ENCODE assay signal across 1 cellular context in genomic region chr10:69220041-69220451, GRCh38.
TF ChIP-seq lines count a peak whose summit lies in the region.

Gene HKDC1 (plus strand): TSS chr10:69220332. CDS start chr10:69220436, 104 bp downstream.

TF ChIP-seq in HepG2, 621 proteins besides CTCF, POLR2A, EP300 and RAD21:
- TF ChIP-seq DNMT3B (CRISPR knock-in tag; conservative IDR thresholded peaks at IDR 0.05) = 0 out of 2 replicates have a peak, but pooled peaks have one; percentile 15
- TF ChIP-seq ZSCAN31 (CRISPR knock-in tag; IDR thresholded peaks at IDR 0.05; ENCODE audit: low read depth) = no peak
- TF ChIP-seq ZFP82 (CRISPR knock-in tag; IDR thresholded peaks at IDR 0.05; ENCODE audit: borderline replicate concordance) = 0 out of 2 replicates have a peak, but pooled peaks have one; percentile 16
- peak; percentile 86 for TF ChIP-seq POLR2G (IDR thresholded peaks at IDR 0.05; ENCODE audit: low read depth, low read length)
- TF ChIP-seq BORCS8-MEF2B (CRISPR knock-in tag; IDR thresholded peaks at IDR 0.05) = no peak
- 0 out of 2 replicates have a peak, but pooled peaks have one; percentile 26 for TF ChIP-seq HIC2 (CRISPR knock-in tag; IDR thresholded peaks at IDR 0.05; ENCODE audit: low read depth)
- TF ChIP-seq, protein P1, sequence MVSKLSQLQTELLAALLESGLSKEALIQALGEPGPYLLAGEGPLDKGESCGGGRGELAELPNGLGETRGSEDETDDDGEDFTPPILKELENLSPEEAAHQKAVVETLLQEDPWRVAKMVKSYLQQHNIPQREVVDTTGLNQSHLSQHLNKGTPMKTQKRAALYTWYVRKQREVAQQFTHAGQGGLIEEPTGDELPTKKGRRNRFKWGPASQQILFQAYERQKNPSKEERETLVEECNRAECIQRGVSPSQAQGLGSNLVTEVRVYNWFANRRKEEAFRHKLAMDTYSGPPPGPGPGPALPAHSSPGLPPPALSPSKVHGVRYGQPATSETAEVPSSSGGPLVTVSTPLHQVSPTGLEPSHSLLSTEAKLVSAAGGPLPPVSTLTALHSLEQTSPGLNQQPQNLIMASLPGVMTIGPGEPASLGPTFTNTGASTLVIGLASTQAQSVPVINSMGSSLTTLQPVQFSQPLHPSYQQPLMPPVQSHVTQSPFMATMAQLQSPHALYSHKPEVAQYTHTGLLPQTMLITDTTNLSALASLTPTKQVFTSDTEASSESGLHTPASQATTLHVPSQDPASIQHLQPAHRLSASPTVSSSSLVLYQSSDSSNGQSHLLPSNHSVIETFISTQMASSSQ (IDR thresholded peaks at IDR 0.05; ENCODE audit: low read depth) = 0 out of 2 replicates have a peak, but pooled peaks have one; percentile 44
- TF ChIP-seq, protein P1 (CRISPR knock-in tag; IDR thresholded peaks at IDR 0.05; ENCODE audit: borderline replicate concordance) = 0 out of 2 replicates have a peak, but pooled peaks have one; percentile 25
- TF ChIP-seq, protein P2, sequence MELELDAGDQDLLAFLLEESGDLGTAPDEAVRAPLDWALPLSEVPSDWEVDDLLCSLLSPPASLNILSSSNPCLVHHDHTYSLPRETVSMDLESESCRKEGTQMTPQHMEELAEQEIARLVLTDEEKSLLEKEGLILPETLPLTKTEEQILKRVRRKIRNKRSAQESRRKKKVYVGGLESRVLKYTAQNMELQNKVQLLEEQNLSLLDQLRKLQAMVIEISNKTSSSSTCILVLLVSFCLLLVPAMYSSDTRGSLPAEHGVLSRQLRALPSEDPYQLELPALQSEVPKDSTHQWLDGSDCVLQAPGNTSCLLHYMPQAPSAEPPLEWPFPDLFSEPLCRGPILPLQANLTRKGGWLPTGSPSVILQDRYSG (CRISPR knock-in tag; IDR thresholded peaks at IDR 0.05) = no peak
- TF ChIP-seq PATZ1 (CRISPR knock-in tag; IDR thresholded peaks at IDR 0.05) = 0 out of 2 replicates have a peak, but pooled peaks have one; percentile 22
- TF ChIP-seq TEAD3 (CRISPR knock-in tag; optimal IDR thresholded peaks at IDR 0.05; ENCODE audit: borderline replicate concordance) = peak; percentile 41
- no peak for TF ChIP-seq NFYB (CRISPR knock-in tag; IDR thresholded peaks at IDR 0.05)
- 0 out of 2 replicates have a peak, but pooled peaks have one; percentile 20 for TF ChIP-seq SP5 (CRISPR knock-in tag; IDR thresholded peaks at IDR 0.05; ENCODE audit: borderline replicate concordance, low read depth)
- 0 out of 2 replicates have a peak, but pooled peaks have one; percentile 9 for TF ChIP-seq HOXA3 (CRISPR knock-in tag; IDR thresholded peaks at IDR 0.05)
- peak; percentile 47 for TF ChIP-seq SAP130 (CRISPR knock-in tag; IDR thresholded peaks at IDR 0.05; ENCODE audit: low read depth)
- TF ChIP-seq ZNF740 (CRISPR knock-in tag; IDR thresholded peaks at IDR 0.05) = 0 out of 2 replicates have a peak, but pooled peaks have one; percentile 51
- 0 out of 2 replicates have a peak, but pooled peaks have one; percentile 36 for TF ChIP-seq TBX2 (CRISPR knock-in tag; IDR thresholded peaks at IDR 0.05; ENCODE audit: borderline replicate concordance)
- TF ChIP-seq, protein P3, sequence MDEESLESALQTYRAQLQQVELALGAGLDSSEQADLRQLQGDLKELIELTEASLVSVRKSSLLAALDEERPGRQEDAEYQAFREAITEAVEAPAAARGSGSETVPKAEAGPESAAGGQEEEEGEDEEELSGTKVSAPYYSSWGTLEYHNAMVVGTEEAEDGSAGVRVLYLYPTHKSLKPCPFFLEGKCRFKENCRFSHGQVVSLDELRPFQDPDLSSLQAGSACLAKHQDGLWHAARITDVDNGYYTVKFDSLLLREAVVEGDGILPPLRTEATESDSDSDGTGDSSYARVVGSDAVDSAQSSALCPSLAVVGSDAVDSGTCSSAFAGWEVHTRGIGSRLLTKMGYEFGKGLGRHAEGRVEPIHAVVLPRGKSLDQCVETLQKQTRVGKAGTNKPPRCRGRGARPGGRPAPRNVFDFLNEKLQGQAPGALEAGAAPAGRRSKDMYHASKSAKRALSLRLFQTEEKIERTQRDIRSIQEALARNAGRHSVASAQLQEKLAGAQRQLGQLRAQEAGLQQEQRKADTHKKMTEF (CRISPR knock-in tag; IDR thresholded peaks at IDR 0.05) = 0 out of 2 replicates have a peak, but pooled peaks have one; percentile 12
- peak; percentile 48 for TF ChIP-seq ASH2L (IDR thresholded peaks at IDR 0.05; ENCODE audit: insufficient read length, low read depth, low read length)
- TF ChIP-seq, protein P4, sequence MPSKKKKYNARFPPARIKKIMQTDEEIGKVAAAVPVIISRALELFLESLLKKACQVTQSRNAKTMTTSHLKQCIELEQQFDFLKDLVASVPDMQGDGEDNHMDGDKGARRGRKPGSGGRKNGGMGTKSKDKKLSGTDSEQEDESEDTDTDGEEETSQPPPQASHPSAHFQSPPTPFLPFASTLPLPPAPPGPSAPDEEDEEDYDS (CRISPR knock-in tag; IDR thresholded peaks at IDR 0.05) = peak; percentile 87
- TF ChIP-seq POLR2AphosphoS5 (IDR thresholded peaks at IDR 0.05; ENCODE audit: low read depth, low read length) = peak; percentile 86
TF ChIP-seq in HepG2: peak in this region for 16.
